2 cellular contexts compared by ENCODE assay signal in genomic region chr10:3774814-3775670, GRCh38.
TF ChIP-seq lines count a peak whose summit lies in the region.

No MANE protein-coding gene starts in this region.

TF ChIP-seq in A549, 52 proteins besides CTCF, POLR2A, EP300 and RAD21 (continued from another document):
- TF ChIP-seq HOXA7 (CRISPR knock-in tag; IDR thresholded peaks at IDR 0.05) (peak; percentile 94), ATOH8 (CRISPR knock-in tag; IDR thresholded peaks at IDR 0.05; ENCODE audit: low read depth) (peak; percentile 15; the same call in 1 of the 2 replicates), HMGXB4 (CRISPR knock-in tag; IDR thresholded peaks at IDR 0.05; ENCODE audit: borderline replicate concordance) (peak; percentile 86), TFCP2L1 (CRISPR knock-in tag; IDR thresholded peaks at IDR 0.05) (peak; percentile 26; the same call in 1 of the 2 replicates), JUNB (IDR thresholded peaks at IDR 0.05) (no peak), REST (IDR thresholded peaks at IDR 0.05) (peak; percentile 4; the same call in 1 of the 2 replicates), TP53 (CRISPR knock-in tag; IDR thresholded peaks at IDR 0.05) (peak; percentile 80), MAX (IDR thresholded peaks at IDR 0.05) (peak; percentile 34; the same call in 1 of the 2 replicates)

TF ChIP-seq in GM12878, 131 proteins besides CTCF, POLR2A, EP300 and RAD21 (continued from another document):
- TF ChIP-seq ZNF384 (IDR thresholded peaks at IDR 0.05; ENCODE audit: borderline replicate concordance, low read depth, low read length) (no peak), USF2 (IDR thresholded peaks at IDR 0.05; ENCODE audit: borderline replicate concordance, low read depth, low read length) (no peak), TARDBP (IDR thresholded peaks at IDR 0.05; ENCODE audit: borderline replicate concordance) (no peak), NFXL1 (IDR thresholded peaks at IDR 0.05; ENCODE audit: borderline replicate concordance) (no peak), GATAD2B (conservative IDR thresholded peaks at IDR 0.05; ENCODE audit: low read depth) (no peak), POLR2AphosphoS5 (IDR thresholded peaks at IDR 0.05; ENCODE audit: low read length) (peak; percentile 72), RUNX3 (IDR thresholded peaks at IDR 0.05; ENCODE audit: low read length) (0 out of 2 replicates have a peak, but pooled peaks have one; percentile 10), REST (IDR thresholded peaks at IDR 0.05; ENCODE audit: low read depth, low read length) (no peak), TAF1 (IDR thresholded peaks at IDR 0.05; ENCODE audit: borderline replicate concordance, low read depth, low read length) (no peak), MTA2 (IDR thresholded peaks at IDR 0.05; ENCODE audit: low read depth) (no peak), NFYA (IDR thresholded peaks at IDR 0.05; ENCODE audit: borderline replicate concordance, low read depth, low read length) (no peak), IKZF2 (IDR thresholded peaks at IDR 0.05) (no peak), SUZ12 (IDR thresholded peaks at IDR 0.05; ENCODE audit: unreplicated experiment) (no peak), SKIL (IDR thresholded peaks at IDR 0.05; ENCODE audit: low read depth, poor library complexity, severe bottlenecking) (no peak), E4F1 (IDR thresholded peaks at IDR 0.05; ENCODE audit: borderline replicate concordance, partially characterized antibody) (no peak), E2F8 (IDR thresholded peaks at IDR 0.05; ENCODE audit: low read depth, partially characterized antibody) (no peak), POLR2AphosphoS2 (IDR thresholded peaks at IDR 0.05; ENCODE audit: low read depth, low read length) (peak; percentile 15; the same call in 1 of the 2 replicates), KDM1A (IDR thresholded peaks at IDR 0.05; ENCODE audit: borderline replicate concordance) (no peak), CHD4 (IDR thresholded peaks at IDR 0.05) (no peak), SUPT20H (IDR thresholded peaks at IDR 0.05; ENCODE audit: borderline replicate concordance, control insufficient read depth, low read depth, low read length) (no peak), CREB1 (IDR thresholded peaks at IDR 0.05; ENCODE audit: low read depth) (no peak), ASH2L (IDR thresholded peaks at IDR 0.05; ENCODE audit: borderline replicate concordance, low read depth) (no peak), STAT3 (IDR thresholded peaks at IDR 0.05; ENCODE audit: low read depth, low read length) (no peak), MXI1 (IDR thresholded peaks at IDR 0.05; ENCODE audit: low read depth, low read length) (no peak)
TF ChIP-seq in GM12878: peak in this region for 5.
